In genomic region chr21:43207868-43208267, GRCh38 we compare ENCODE assay signal across 1 cellular context.
TF ChIP-seq lines count a peak whose summit lies in the region.

No MANE protein-coding gene starts in this region.

TF ChIP-seq in WTC11, 78 proteins besides CTCF, POLR2A, EP300 and RAD21 (continued from another document):
- no peak for TF ChIP-seq AFF4 (CRISPR knock-in tag; IDR thresholded peaks at IDR 0.05; ENCODE audit: borderline replicate concordance)
- TF ChIP-seq E2F5 (CRISPR knock-in tag; IDR thresholded peaks at IDR 0.05) = no peak
- TF ChIP-seq ZNF425 (CRISPR knock-in tag; conservative IDR thresholded peaks at IDR 0.05) = no peak
- no peak for TF ChIP-seq ZNF396 (CRISPR knock-in tag; IDR thresholded peaks at IDR 0.05; ENCODE audit: borderline replicate concordance)
- no peak for TF ChIP-seq ZNF281 (CRISPR knock-in tag; IDR thresholded peaks at IDR 0.05)
- no peak for TF ChIP-seq IRF1 (CRISPR knock-in tag; IDR thresholded peaks at IDR 0.05)
- TF ChIP-seq ZNF423 (CRISPR knock-in tag; IDR thresholded peaks at IDR 0.05) = no peak
- TF ChIP-seq ZNF416 (CRISPR knock-in tag; IDR thresholded peaks at IDR 0.05) = no peak
- no peak for TF ChIP-seq CREM (CRISPR knock-in tag; IDR thresholded peaks at IDR 0.05)
- TF ChIP-seq ZNF317 (CRISPR knock-in tag; IDR thresholded peaks at IDR 0.05; ENCODE audit: borderline replicate concordance, low read depth) = no peak
- no peak for TF ChIP-seq PRRX2 (CRISPR knock-in tag; IDR thresholded peaks at IDR 0.05)
- no peak for TF ChIP-seq JAZF1 (CRISPR knock-in tag; IDR thresholded peaks at IDR 0.05)
- no peak for TF ChIP-seq TEAD1 (CRISPR knock-in tag; IDR thresholded peaks at IDR 0.05)
- TF ChIP-seq MLX (CRISPR knock-in tag; IDR thresholded peaks at IDR 0.05) = no peak
